In genomic region chr6:99823513-99824235, GRCh38 we compare ENCODE assay signal across 8 cellular contexts.
DNase-seq lines count a peak whose midpoint lies in the region; ATAC-seq, FAIRE-seq and TF ChIP-seq lines count a peak whose summit lies in the region.
"Not testable (repeated sequence)": the region's sequence is repeated elsewhere in the genome, so short reads cannot be mapped to it uniquely, and the experiment has no call there.

No MANE protein-coding gene starts in this region.

- TF ChIP-seq RAD21 in IMR-90 (IDR thresholded peaks at IDR 0.05; ENCODE audit: low read length) = not testable (repeated sequence)

- not testable (repeated sequence) for H3K27me3 ChIP-seq in CD8-positive, alpha-beta T cell (ENCODE audit: insufficient read depth, low read length); IMR-90 (ENCODE audit: control insufficient read depth, insufficient read depth, low read length); bronchial epithelial cell (ENCODE audit: control insufficient read depth, insufficient read depth, low read length)

- peak overlapping the region; percentile 43 for H3K4me3 Mint-ChIP-seq in CD8-positive, alpha-beta T cell
- H3K4me3 Mint-ChIP-seq in T-helper 1 cell treated with Interleukin-12 subunit alpha and Interleukin-12 subunit beta and Interleukin-4 antibody, amounts not matched to agents 30 μg/mL and 1 μg/mL, for 36 hours = peak overlapping the region; percentile 37
- H3K4me3 Mint-ChIP-seq in activated T-cell treated with anti-CD3 and anti-CD28 coated beads, Interleukin-2, amount 50 U/mL, for 24 hours = peak overlapping the region; percentile 62
- H3K4me3 Mint-ChIP-seq in glutamatergic neuron (ENCODE audit: unreplicated experiment) = peak overlapping the region; percentile 92

- H3K4me3 ChIP-seq in CD8-positive, alpha-beta T cell (ENCODE audit: low read depth, low read length); mucosa of descending colon: not testable (repeated sequence)
- H3K4me3 ChIP-seq in IMR-90 (ENCODE audit: insufficient read depth, low read depth, low read length) = peak overlapping the region; percentile 56
- peak overlapping the region; percentile 31 for H3K4me3 ChIP-seq in bronchial epithelial cell (ENCODE audit: low read depth, low read length)

- CTCF ChIA-PET in CD8-positive, alpha-beta T cell (lab: Charles Lee) = interaction anchor here (0.7 to 1.3 kb wide), 2 partner anchors 44 to 356 kb away, joined by 3 to 4 read pairs; no protein-coding TSS in a partner anchor
- CTCF ChIA-PET in IMR-90 (lab: Yijun Ruan, JAX) = interaction anchor here (0.7 kb wide), 2 partner anchors 356 to 493 kb away, joined by 4 to 7 read pairs; no protein-coding TSS in a partner anchor

- H2BK5ac ChIP-seq in IMR-90 (ENCODE audit: low read depth, low read length, poor library complexity, severe bottlenecking) = not testable (repeated sequence)

- H3K18ac ChIP-seq in IMR-90 (ENCODE audit: low read depth, low read length) = not testable (repeated sequence)

- H3K9me3 ChIP-seq in CD8-positive, alpha-beta T cell (ENCODE audit: low read length); IMR-90 (ENCODE audit: control insufficient read depth, insufficient read depth, low read length); mucosa of descending colon: not testable (repeated sequence)

- not testable (repeated sequence) for H3K56ac ChIP-seq in IMR-90 (ENCODE audit: extremely low read depth, insufficient read depth, low read length)

- H3K79me1 ChIP-seq in IMR-90 (ENCODE audit: low read depth in 1 of 2, low read length in 2 of 2) = not testable (repeated sequence)

- H3K36me3 ChIP-seq in CD8-positive, alpha-beta T cell (ENCODE audit: insufficient read depth, low read length); IMR-90 (ENCODE audit: control insufficient read depth, insufficient read depth, low read length); bronchial epithelial cell (ENCODE audit: control insufficient read depth, insufficient read depth, low read length); mucosa of descending colon (ENCODE audit: low read depth): not testable (repeated sequence)

- not testable (repeated sequence) for H2BK20ac ChIP-seq in IMR-90 (ENCODE audit: low read depth, low read length)

- WGBS in IMR-90 (ENCODE audit: extremely low coverage in 2 of 2, insufficient read length in 1 of 2), 2 experiments = no CpG with 5 or more reads among the region's 34 CpGs

- H3K27me3 Mint-ChIP-seq in CD8-positive, alpha-beta T cell (ENCODE audit: low read depth) = peaks cover 31% of the 10 kb centered on the region
- H3K27me3 Mint-ChIP-seq in T-helper 1 cell treated with Interleukin-12 subunit alpha and Interleukin-12 subunit beta and Interleukin-4 antibody, amounts not matched to agents 30 μg/mL and 1 μg/mL, for 36 hours (ENCODE audit: low read depth) = peaks cover 12% of the 10 kb centered on the region
- peaks cover 32% of the 10 kb centered on the region for H3K27me3 Mint-ChIP-seq in activated T-cell treated with anti-CD3 and anti-CD28 coated beads, Interleukin-2, amount 50 U/mL, for 24 hours
- H3K27me3 Mint-ChIP-seq in glutamatergic neuron (ENCODE audit: unreplicated experiment) = not testable (repeated sequence)

- not testable (repeated sequence) for H3K27ac Mint-ChIP-seq in CD8-positive, alpha-beta T cell; T-helper 1 cell treated with Interleukin-12 subunit alpha and Interleukin-12 subunit beta and Interleukin-4 antibody, amounts not matched to agents 30 μg/mL and 1 μg/mL, for 36 hours; activated T-cell treated with anti-CD3 and anti-CD28 coated beads, Interleukin-2, amount 50 U/mL, for 24 hours
- peak overlapping the region; percentile 71 for H3K27ac Mint-ChIP-seq in glutamatergic neuron (ENCODE audit: unreplicated experiment)

- not testable (repeated sequence) for H2BK15ac ChIP-seq in IMR-90 (ENCODE audit: low read depth, low read length)

- not testable (repeated sequence) for H3K4me1 Mint-ChIP-seq in CD8-positive, alpha-beta T cell (ENCODE audit: low read depth); T-helper 1 cell treated with Interleukin-12 subunit alpha and Interleukin-12 subunit beta and Interleukin-4 antibody, amounts not matched to agents 30 μg/mL and 1 μg/mL, for 36 hours (ENCODE audit: low read depth); activated T-cell treated with anti-CD3 and anti-CD28 coated beads, Interleukin-2, amount 50 U/mL, for 24 hours (ENCODE audit: low read depth); glutamatergic neuron (ENCODE audit: low read depth, unreplicated experiment)

- not testable (repeated sequence) for H3K4ac ChIP-seq in IMR-90 (ENCODE audit: low read depth, low read length)

- H2AK5ac ChIP-seq in IMR-90 (ENCODE audit: low read depth, low read length) = not testable (repeated sequence)

- intact Hi-C loops in CD8-positive, alpha-beta T cell (cut with DNase I, micrococcal nuclease) = loop anchor here (5.0 to 10.0 kb wide), 3 partner anchors 236 to 489 kb away; no protein-coding TSS in a partner anchor
- intact Hi-C loops in IMR-90 (cut with micrococcal nuclease) = loop anchor here (2.0 to 5.0 kb wide), 4 partner anchors 235 to 671 kb away; no protein-coding TSS in a partner anchor
- intact Hi-C loops in mucosa of descending colon (cut with DNase I, micrococcal nuclease) = not testable (repeated sequence)

- not testable (repeated sequence) for TF ChIP-seq CTCF in CD8-positive, alpha-beta T cell (IDR thresholded peaks at IDR 0.05); IMR-90 (conservative IDR thresholded peaks at IDR 0.05; ENCODE audit: low read depth, low read length); bronchial epithelial cell (IDR thresholded peaks at IDR 0.05; ENCODE audit: insufficient read depth, low read length, severe bottlenecking); glutamatergic neuron (IDR thresholded peaks at IDR 0.05; ENCODE audit: partially characterized antibody, unreplicated experiment); mucosa of descending colon (IDR thresholded peaks at IDR 0.05)

- peak in 2 of 7 experiments; percentile 13 to 23 for DNase-seq in CD8-positive, alpha-beta T cell
- DNase-seq in IMR-90; bronchial epithelial cell (ENCODE audit: low read depth): not testable (repeated sequence)
- peak; percentile 30 for DNase-seq in activated T-cell treated with anti-CD3 and anti-CD28 coated beads, Interleukin-2, amount 50 U/mL, for 24 hours
- DNase-seq in glutamatergic neuron (peak; percentile 54), mucosa of descending colon (peak in 2 of 3 donors; percentile 47 to 66)
- peak; percentile 13 for DNase-seq in stimulated activated CD4-positive, alpha-beta T cell treated with anti-CD3 and anti-CD28 coated beads, Interleukin-4, amount 100 ng/mL, for 1 hour

- H2AK9ac ChIP-seq in IMR-90 (replicated peaks; ENCODE audit: low read depth, low read length, poor library complexity) = not testable (repeated sequence)

- FAIRE-seq in bronchial epithelial cell (lab: Jason Lieb, UNC) = not testable (repeated sequence)

- dilution Hi-C loops in IMR-90 (cut with HindIII; ENCODE audit: low sequenced_read_pairs, unreplicated experiment) = not testable (repeated sequence)

- H4K5ac ChIP-seq in IMR-90 (ENCODE audit: low read depth, low read length) = not testable (repeated sequence)

- H3K27ac ChIP-seq in CD8-positive, alpha-beta T cell (ENCODE audit: low read depth, low read length); IMR-90 (ENCODE audit: insufficient read depth, low read length): not testable (repeated sequence)

- POLR2A ChIA-PET in CD8-positive, alpha-beta T cell (lab: Charles Lee); IMR-90 (lab: Charles Lee; ENCODE audit: unreplicated experiment): not testable (repeated sequence)

- H2AFZ ChIP-seq in IMR-90 (replicated peaks; ENCODE audit: low read length, poor library complexity) = not testable (repeated sequence)

- not testable (repeated sequence) for H3K9me3 Mint-ChIP-seq in CD8-positive, alpha-beta T cell; T-helper 1 cell treated with Interleukin-12 subunit alpha and Interleukin-12 subunit beta and Interleukin-4 antibody, amounts not matched to agents 30 μg/mL and 1 μg/mL, for 36 hours; activated T-cell treated with anti-CD3 and anti-CD28 coated beads, Interleukin-2, amount 50 U/mL, for 24 hours; glutamatergic neuron (ENCODE audit: unreplicated experiment)

- not testable (repeated sequence) for H3K9ac ChIP-seq in IMR-90 (ENCODE audit: low read depth, low read length)

- not testable (repeated sequence) for ATAC-seq in CD8-positive, alpha-beta T cell; IMR-90 (ENCODE audit: low read depth); mucosa of descending colon

- BruUV-seq in IMR-90 (replicated peaks; lab: Mats Ljungman, UMichigan) = not testable (repeated sequence)

- H2BK120ac ChIP-seq in IMR-90 (ENCODE audit: low read depth, low read length) = not testable (repeated sequence)

- H3K9me1 ChIP-seq in IMR-90 (ENCODE audit: insufficient read depth, low read length) = not testable (repeated sequence)

- not testable (repeated sequence) for H3K4me1 ChIP-seq in CD8-positive, alpha-beta T cell (ENCODE audit: insufficient read depth, low read length); IMR-90 (ENCODE audit: control insufficient read depth, insufficient read depth, low read length); mucosa of descending colon (ENCODE audit: low read depth)

- peak overlapping the region in 1 of 2 experiments; percentile 33; a peak in 1 of 4 replicates for H4K8ac ChIP-seq in IMR-90 (ENCODE audit: low read depth in 2 of 2, low read length in 2 of 2)

- not testable (repeated sequence) for H4K91ac ChIP-seq in IMR-90 (ENCODE audit: insufficient read depth, low read depth, low read length)

- in situ Hi-C loops in IMR-90 (cut with MboI; ENCODE audit: low sequenced_read_pairs) = not testable (repeated sequence)

- H3K4me2 ChIP-seq in IMR-90 (ENCODE audit: low read depth, low read length) = peak overlapping the region; percentile 81

- not testable (repeated sequence) for H3K36me3 Mint-ChIP-seq in CD8-positive, alpha-beta T cell; T-helper 1 cell treated with Interleukin-12 subunit alpha and Interleukin-12 subunit beta and Interleukin-4 antibody, amounts not matched to agents 30 μg/mL and 1 μg/mL, for 36 hours (ENCODE audit: low read depth); activated T-cell treated with anti-CD3 and anti-CD28 coated beads, Interleukin-2, amount 50 U/mL, for 24 hours (ENCODE audit: low read depth); glutamatergic neuron (ENCODE audit: unreplicated experiment)

- TF ChIP-seq POLR2A in IMR-90 (IDR thresholded peaks at IDR 0.05; ENCODE audit: low read depth, low read length) = not testable (repeated sequence)

- H3K14ac ChIP-seq in IMR-90 (replicated peaks; ENCODE audit: low read depth, low read length) = not testable (repeated sequence)

- H3K23ac ChIP-seq in IMR-90 (ENCODE audit: low read depth, low read length) = not testable (repeated sequence)

- H4K20me1 ChIP-seq in IMR-90 (ENCODE audit: insufficient read depth, low read length) = not testable (repeated sequence)

Comparison
In these comparisons a context has a peak if more than half of its experiments do, and no peak if none do; other contexts are left out.
1. H3K4me3 Mint-ChIP-seq: peak in every context shown above with its lines; median percentile 92 in glutamatergic neuron; 62 in activated T-cell treated with anti-CD3 and anti-CD28 coated beads, Interleukin-2, amount 50 U/mL, for 24 hours; 43 in CD8-positive, alpha-beta T cell; 37 in T-helper 1 cell treated with Interleukin-12 subunit alpha and Interleukin-12 subunit beta and Interleukin-4 antibody, amounts not matched to agents 30 μg/mL and 1 μg/mL, for 36 hours.